ENCODE assay signal across 1 cellular context in the genomic region with DNA sequence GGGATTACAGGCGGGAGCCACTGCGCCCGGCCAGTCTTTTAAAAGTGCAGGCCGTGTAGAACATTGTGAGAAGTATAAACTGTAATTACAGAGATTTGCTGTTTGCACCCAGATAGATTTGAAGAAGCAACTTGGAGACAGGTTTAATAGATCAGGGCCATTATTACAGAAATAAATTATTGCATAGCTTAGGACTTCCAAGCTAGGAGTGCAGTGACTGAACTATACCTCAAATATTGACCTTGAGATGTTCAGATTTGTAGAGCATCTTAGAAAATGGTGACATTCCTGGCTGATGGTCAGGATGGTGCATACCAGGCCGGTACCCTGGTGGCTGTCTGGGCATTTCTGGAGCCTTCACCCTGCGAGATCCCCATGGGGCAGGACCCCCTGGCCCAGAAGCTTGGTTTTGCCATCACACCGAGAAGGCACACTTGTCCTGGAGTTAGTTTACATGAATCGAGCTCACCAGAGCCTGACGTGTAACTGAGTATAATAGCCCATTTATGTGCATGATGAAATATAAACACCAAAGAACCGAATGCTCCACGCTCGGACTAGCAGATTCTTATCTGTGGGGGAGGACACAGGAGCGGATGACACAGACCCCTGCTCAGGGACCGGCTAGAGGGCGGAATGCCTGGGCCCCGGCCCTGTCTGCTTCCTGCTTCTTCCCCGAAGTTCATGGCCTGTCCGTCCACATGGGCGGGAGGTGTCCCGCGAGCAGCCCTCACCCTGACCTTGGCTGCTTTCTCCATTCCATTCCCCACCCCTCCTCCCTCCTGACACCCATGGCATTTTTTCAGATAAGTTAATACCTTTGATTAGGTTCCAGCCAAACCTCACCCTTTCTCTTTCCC.
TF ChIP-seq lines count a peak whose summit lies in the region.

No MANE protein-coding gene starts in this region.

TF ChIP-seq in endothelial cell of umbilical vein, 7 proteins besides CTCF, POLR2A, EP300 and RAD21:
- TF ChIP-seq EZH2 (IDR thresholded peaks at IDR 0.05; ENCODE audit: borderline replicate concordance, low read depth, low read length, severe bottlenecking): no peak
- peak; percentile 75 for TF ChIP-seq GATA2 (IDR thresholded peaks at IDR 0.05; ENCODE audit: insufficient read depth, insufficient read length, low read depth, low read length)
